In the genomic region with DNA sequence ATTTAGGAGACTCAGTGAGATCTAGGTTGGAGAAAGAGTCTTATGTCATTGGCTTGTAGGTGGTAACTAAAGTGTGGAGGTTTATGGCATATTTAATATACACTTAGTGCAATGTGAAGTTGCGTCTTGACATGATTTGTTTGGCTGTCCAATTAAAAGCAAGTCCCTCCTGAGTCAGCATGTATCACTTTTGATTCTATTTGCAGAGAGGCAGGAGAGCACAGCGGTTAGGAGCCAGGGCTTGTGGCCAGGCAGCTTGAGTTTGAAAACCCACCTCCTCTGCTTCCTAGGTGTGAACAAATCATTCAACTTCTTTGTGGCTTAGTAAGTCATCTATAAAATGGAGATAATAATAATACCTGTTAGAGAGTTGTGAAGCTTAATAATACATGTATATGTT, we compare ENCODE assay signal across 7 cellular contexts.
"Had no signal": no experiment of that assay in that cellular context is flagged by ENCODE, and none has a peak within 500 bp of the region (broad histone marks: within the 10 kb centered on the region; RNA-seq: fewer than 3 reads in every experiment).

No MANE protein-coding gene starts in this region.

- H3K27ac Mint-ChIP-seq: GM23338, H9, IgD-negative memory B cell had no signal

- H3K27ac ChIP-seq: HL-60 had no signal

- H3K4me3 ChIP-seq: GM23338 had no signal

- DNase-seq: H9, HCEC 1CT, KBM-7 had no signal

- H3K36me3 Mint-ChIP-seq: IgD-negative memory B cell had no signal

- H3K4me2 ChIP-seq: GM23338 had no signal

- H3K9me3 Mint-ChIP-seq: GM23338, H9, IgD-negative memory B cell had no signal

- ATAC-seq: GM23338, HepG2 had no signal

- H2AFZ ChIP-seq: GM23338 had no signal

- H3K4me3 Mint-ChIP-seq: GM23338, H9, IgD-negative memory B cell had no signal

- H3K4me1 Mint-ChIP-seq: IgD-negative memory B cell had no signal
